Comparison of ENCODE assay signal across 8 cellular contexts in genomic region chr12:124713436-124714082, GRCh38.
DNase-seq lines count a peak whose midpoint lies in the region; ATAC-seq and TF ChIP-seq lines count a peak whose summit lies in the region.

No MANE protein-coding gene starts in this region.

- ATAC-seq in GM18498 (IDR thresholded peaks at IDR 0.05; ENCODE audit: unreplicated experiment) (peak; percentile 92), HG02884 (IDR thresholded peaks at IDR 0.05; ENCODE audit: unreplicated experiment) (peak; percentile 90), SK-N-SH treated with all-trans-retinoic acid at 6 μM for 48 hours (peak; percentile 73), right lobe of liver (peak; percentile 82 to 87 (median 85))

- DNase-seq in astrocyte of the cerebellum (ENCODE audit: low read depth) = peak; percentile 83
- no peak for DNase-seq in right lobe of liver
- DNase-seq in stimulated activated CD8-positive, alpha-beta memory T cell treated with anti-CD3 and anti-CD28 coated beads, Interleukin-15, amount 100 ng/mL, for 24 hours (ENCODE audit: low read depth) = peak; percentile 21
- DNase-seq in progenitor cell of endocrine pancreas (ENCODE audit: low spot score, unreplicated experiment) = no peak
- DNase-seq in NCI-H2227 treated with DMSO at 0.1 percent for 48 hours (lab: John Stamatoyannopoulos, UW) = no peak

- TF ChIP-seq CTCF in astrocyte of the cerebellum (IDR thresholded peaks at IDR 0.05; ENCODE audit: low read depth, low read length, missing control alignments) (no peak), right lobe of liver (IDR thresholded peaks at IDR 0.05) (no peak), progenitor cell of endocrine pancreas (IDR thresholded peaks at IDR 0.05; ENCODE audit: unreplicated experiment) (no peak)

- no peaks in the 10 kb centered on the region for H3K36me3 ChIP-seq in right lobe of liver

- no peaks in the 10 kb centered on the region for H3K9me3 ChIP-seq in right lobe of liver

- peaks cover 17% of the 10 kb centered on the region for H3K27me3 Mint-ChIP-seq in progenitor cell of endocrine pancreas

- H3K4me3 Mint-ChIP-seq in progenitor cell of endocrine pancreas (ENCODE audit: low read depth) = no peak overlapping the region

- H3K27ac ChIP-seq in right lobe of liver = peak overlapping the region; percentile 67 to 81 (median 75)

- 7% methylated on average over 13 of the region's 17 CpGs for WGBS in right lobe of liver (ENCODE audit: insufficient coverage, low coverage, low lambda C conversion rate, missing lambda C conversion rate)

- H3K4me3 ChIP-seq in astrocyte of the cerebellum (ENCODE audit: low read depth, low read length) (no peak overlapping the region), right lobe of liver (peak overlapping the region in 1 of 3 donors; percentile 18)

- no peaks in the 10 kb centered on the region for H3K9me3 Mint-ChIP-seq in progenitor cell of endocrine pancreas (ENCODE audit: low read depth)

- H3K27ac Mint-ChIP-seq in progenitor cell of endocrine pancreas = no peak overlapping the region

- in situ Hi-C loops in astrocyte of the cerebellum (cut with HindIII; ENCODE audit: low sequenced_read_pairs) = no loop called here

- no peak for TF ChIP-seq POLR2A in right lobe of liver (IDR thresholded peaks at IDR 0.05)

- H3K4me1 ChIP-seq in right lobe of liver = peaks cover 0 to 5% (median 3%) of the 10 kb centered on the region in 4 donors

- peaks cover 14% of the 10 kb centered on the region for H3K4me1 Mint-ChIP-seq in progenitor cell of endocrine pancreas (ENCODE audit: low read depth)

- intact Hi-C loops in right lobe of liver (cut with DNase I) = no loop called here

- H3K36me3 Mint-ChIP-seq in progenitor cell of endocrine pancreas (ENCODE audit: insufficient read depth) = no peaks in the 10 kb centered on the region

- H3K27me3 ChIP-seq in right lobe of liver = no peaks in the 10 kb centered on the region

TF ChIP-seq in SK-N-SH treated with all-trans-retinoic acid at 6 μM for 48 hours, 23 proteins besides CTCF, POLR2A, EP300 and RAD21:
- TF ChIP-seq, protein P1, sequence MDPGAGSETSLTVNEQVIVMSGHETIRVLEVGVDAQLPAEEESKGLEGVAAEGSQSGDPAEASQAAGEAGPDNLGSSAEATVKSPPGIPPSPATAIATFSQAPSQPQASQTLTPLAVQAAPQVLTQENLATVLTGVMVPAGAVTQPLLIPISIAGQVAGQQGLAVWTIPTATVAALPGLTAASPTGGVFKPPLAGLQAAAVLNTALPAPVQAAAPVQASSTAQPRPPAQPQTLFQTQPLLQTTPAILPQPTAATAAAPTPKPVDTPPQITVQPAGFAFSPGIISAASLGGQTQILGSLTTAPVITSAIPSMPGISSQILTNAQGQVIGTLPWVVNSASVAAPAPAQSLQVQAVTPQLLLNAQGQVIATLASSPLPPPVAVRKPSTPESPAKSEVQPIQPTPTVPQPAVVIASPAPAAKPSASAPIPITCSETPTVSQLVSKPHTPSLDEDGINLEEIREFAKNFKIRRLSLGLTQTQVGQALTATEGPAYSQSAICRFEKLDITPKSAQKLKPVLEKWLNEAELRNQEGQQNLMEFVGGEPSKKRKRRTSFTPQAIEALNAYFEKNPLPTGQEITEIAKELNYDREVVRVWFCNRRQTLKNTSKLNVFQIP (CRISPR knock-in tag; IDR thresholded peaks at IDR 0.05; ENCODE audit: borderline replicate concordance, low read depth) = no peak
- TF ChIP-seq ISL1 (CRISPR knock-in tag; IDR thresholded peaks at IDR 0.05) = peak; percentile 26
- no peak for TF ChIP-seq TOX (CRISPR knock-in tag; IDR thresholded peaks at IDR 0.05; ENCODE audit: borderline replicate concordance)
- no peak for TF ChIP-seq BACH2 (CRISPR knock-in tag; IDR thresholded peaks at IDR 0.05; ENCODE audit: borderline replicate concordance)

Comparison
In these comparisons a context has a peak if more than half of its experiments do, and no peak if none do; other contexts are left out.
1. DNase-seq: peak in astrocyte of the cerebellum (single experiment) and stimulated activated CD8-positive, alpha-beta memory T cell treated with anti-CD3 and anti-CD28 coated beads, Interleukin-15, amount 100 ng/mL, for 24 hours (single experiment); none in right lobe of liver (0 of 3), progenitor cell of endocrine pancreas (single experiment) and NCI-H2227 treated with DMSO at 0.1 percent for 48 hours (single experiment).
2. Peak in every context shown above with its lines, with median percentiles within 50 percentile points of each other: ATAC-seq.